Comparison of ENCODE assay signal across 10 cellular contexts in the genomic region with DNA sequence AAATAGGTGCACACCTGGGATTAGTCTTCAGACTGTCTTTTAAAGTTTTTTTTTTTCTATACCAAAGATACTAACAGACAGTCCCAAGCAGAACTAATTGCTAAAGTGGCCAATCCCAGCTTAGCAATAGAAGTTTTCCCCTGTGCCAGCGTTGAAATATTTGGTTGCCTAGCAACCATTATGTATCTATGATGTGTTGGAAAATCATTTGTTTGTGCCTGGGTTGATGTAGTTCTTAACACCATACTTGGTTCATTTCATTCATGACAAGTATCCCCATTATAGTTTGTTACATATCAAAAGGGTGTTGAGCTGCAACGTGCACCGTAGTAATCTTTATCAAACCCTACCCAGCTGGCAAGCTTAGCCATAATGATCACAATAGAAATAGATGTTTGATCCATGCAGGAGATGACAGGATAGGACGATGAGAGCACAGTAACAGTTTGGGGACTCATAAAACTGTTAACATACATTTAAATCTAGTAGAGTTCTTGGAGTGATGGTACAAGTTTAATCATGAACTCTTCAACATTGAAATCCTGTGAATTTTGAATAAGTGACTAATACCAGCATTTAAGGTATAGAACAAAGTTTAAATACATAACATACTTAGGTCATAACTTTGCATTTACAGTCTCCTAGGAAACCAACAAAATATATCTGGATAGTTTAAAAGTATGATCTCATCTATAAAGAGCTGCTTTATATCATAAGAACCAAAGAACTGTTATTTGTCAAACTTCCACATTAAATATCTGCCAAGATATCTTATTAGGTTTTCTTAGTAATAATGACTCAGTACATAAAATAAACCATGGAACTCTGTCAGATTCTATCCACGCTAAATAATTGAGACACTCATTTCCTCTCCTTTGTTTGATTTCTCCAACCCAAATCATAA.
DNase-seq lines count a peak whose midpoint lies in the region; ATAC-seq, FAIRE-seq and TF ChIP-seq lines count a peak whose summit lies in the region.
"Had no signal": no experiment of that assay in that cellular context is flagged by ENCODE, and none has a peak within 500 bp of the region (broad histone marks: within the 10 kb centered on the region; RNA-seq: fewer than 3 reads in every experiment).

No MANE protein-coding gene starts in this region.

- H3K27ac ChIP-seq in astrocyte (ENCODE audit: low read depth, low read length) = peak overlapping the region; percentile 95
- peak overlapping the region in 8 of 12 donors; percentile 7 to 66 (median 33) for H3K27ac ChIP-seq in heart left ventricle
- peak overlapping the region; percentile 45 for H3K27ac ChIP-seq in skeletal muscle tissue (ENCODE audit: low read depth, low read length)

- H3K9ac ChIP-seq in astrocyte (ENCODE audit: low read length) = peak overlapping the region; percentile 75
- no peak overlapping the region for H3K9ac ChIP-seq in skeletal muscle tissue (ENCODE audit: low read depth in 1 of 3, low read length in 3 of 3)

- H3K9me3 ChIP-seq in astrocyte (ENCODE audit: insufficient read depth, low read depth, low read length) (no peaks in the 10 kb centered on the region), heart left ventricle (no peaks in the 10 kb centered on the region), skeletal muscle tissue (ENCODE audit: control insufficient read depth in 3 of 3, low read length in 3 of 3) (no peaks in the 10 kb centered on the region)

- H3K79me2 ChIP-seq in astrocyte (ENCODE audit: insufficient read depth, low read length) = peaks cover 76% of the 10 kb centered on the region

- no peak for TF ChIP-seq POLR2A in heart left ventricle (IDR thresholded peaks at IDR 0.05)

- H2AFZ ChIP-seq in astrocyte (ENCODE audit: low read depth, low read length) = no peak overlapping the region

- FAIRE-seq in HTR-8/SVneo (lab: Jason Lieb, UNC) (peak; percentile 60), astrocyte (lab: Jason Lieb, UNC) (peak; percentile 86)

- DNase-seq in HTR-8/SVneo (ENCODE audit: insufficient read length, low spot score) (no peak), astrocyte (ENCODE audit: low read depth) (peak; percentile 82), heart left ventricle (no peak), kidney glomerular epithelial cell (lab: John Stamatoyannopoulos, UW) (no peak), activated gamma-delta T cell (lab: John Stamatoyannopoulos, UW) (no peak), GM19238 (ENCODE audit: insufficient read length, low spot score) (no peak), GM20000 (ENCODE audit: low spot score) (no peak)
- DNase-seq: activated naive CD8-positive, alpha-beta T cell treated with anti-CD3 and anti-CD28 coated beads for 36 hours; KG1 had no signal

- 31 to 38% (median 34%) methylated on average over 5 of the region's 5 CpGs for WGBS in heart left ventricle, 4 donors

- intact Hi-C loops in heart left ventricle (cut with DNase I) = no loop called here

- H3K36me3 ChIP-seq in astrocyte (ENCODE audit: insufficient read depth, low read length) (peaks cover 6% of the 10 kb centered on the region), heart left ventricle (peaks cover 0 to 8% (median 0%) of the 10 kb centered on the region in 9 donors), skeletal muscle tissue (ENCODE audit: control insufficient read depth in 3 of 3, insufficient read depth in 3 of 3, low read length in 3 of 3) (peaks cover 0 to 6% (median 2%) of the 10 kb centered on the region in 3 donors)

- TF ChIP-seq CTCF in astrocyte (IDR thresholded peaks at IDR 0.05; ENCODE audit: insufficient read depth, low read depth, low read length) = no peak
- TF ChIP-seq CTCF in heart left ventricle (IDR thresholded peaks at IDR 0.05) = no peak
- no peak for TF ChIP-seq CTCF in GM20000 (IDR thresholded peaks at IDR 0.05; ENCODE audit: extremely low read depth, missing control alignments)

- no peaks in the 10 kb centered on the region for H3K9me3 Mint-ChIP-seq in astrocyte (ENCODE audit: unreplicated experiment)
- H3K9me3 Mint-ChIP-seq: activated naive CD8-positive, alpha-beta T cell treated with anti-CD3 and anti-CD28 coated beads for 36 hours had no signal

- H3K4me3 ChIP-seq in astrocyte (ENCODE audit: insufficient read depth, low read depth, low read length) (no peak overlapping the region), heart left ventricle (no peak overlapping the region), skeletal muscle tissue (ENCODE audit: low read length in 3 of 3) (no peak overlapping the region)

- H3K4me2 ChIP-seq in astrocyte (ENCODE audit: low read length) = peak overlapping the region; percentile 73

- peaks cover 21% of the 10 kb centered on the region for H3K4me1 Mint-ChIP-seq in astrocyte (ENCODE audit: low read depth, unreplicated experiment)

- H3K27ac Mint-ChIP-seq in astrocyte (ENCODE audit: unreplicated experiment) = peak overlapping the region; percentile 4
- H3K27ac Mint-ChIP-seq: activated naive CD8-positive, alpha-beta T cell treated with anti-CD3 and anti-CD28 coated beads for 36 hours had no signal

- H3K4me1 ChIP-seq in astrocyte (ENCODE audit: insufficient read depth, low read length) = peaks cover 39% of the 10 kb centered on the region
- H3K4me1 ChIP-seq in heart left ventricle = peaks cover 8 to 66% (median 50%) of the 10 kb centered on the region in 12 donors
- H3K4me1 ChIP-seq in skeletal muscle tissue (ENCODE audit: control insufficient read depth in 3 of 3, insufficient read depth in 3 of 3, low read length in 3 of 3) = peaks cover 11 to 38% (median 21%) of the 10 kb centered on the region in 3 donors

- peaks cover 4% of the 10 kb centered on the region for H4K20me1 ChIP-seq in astrocyte (ENCODE audit: insufficient read depth, low read length)

- no peak overlapping the region for H3K4me3 Mint-ChIP-seq in astrocyte (ENCODE audit: unreplicated experiment)
- H3K4me3 Mint-ChIP-seq: activated naive CD8-positive, alpha-beta T cell treated with anti-CD3 and anti-CD28 coated beads for 36 hours had no signal

- peak; percentile 75 to 85 (median 82) for ATAC-seq in heart left ventricle

- no peaks in the 10 kb centered on the region for H3K27me3 Mint-ChIP-seq in astrocyte (ENCODE audit: low read depth, unreplicated experiment)
- H3K27me3 Mint-ChIP-seq: activated naive CD8-positive, alpha-beta T cell treated with anti-CD3 and anti-CD28 coated beads for 36 hours had no signal

- peaks cover 7% of the 10 kb centered on the region for H3K36me3 Mint-ChIP-seq in astrocyte (ENCODE audit: low read depth, unreplicated experiment)

- H3K27me3 ChIP-seq in astrocyte (ENCODE audit: insufficient read depth, low read length) (no peaks in the 10 kb centered on the region), heart left ventricle (no peaks in the 10 kb centered on the region), skeletal muscle tissue (ENCODE audit: control insufficient read depth in 3 of 3, insufficient read depth in 3 of 3, low read length in 3 of 3) (no peaks in the 10 kb centered on the region)

Comparison
In these comparisons a context has a peak if more than half of its experiments do, and no peak if none do; other contexts are left out.
1. H3K27ac ChIP-seq: peak in every context shown above with its lines; median percentile 95 in astrocyte; 45 in skeletal muscle tissue; 33 in heart left ventricle.